In the genomic region with DNA sequence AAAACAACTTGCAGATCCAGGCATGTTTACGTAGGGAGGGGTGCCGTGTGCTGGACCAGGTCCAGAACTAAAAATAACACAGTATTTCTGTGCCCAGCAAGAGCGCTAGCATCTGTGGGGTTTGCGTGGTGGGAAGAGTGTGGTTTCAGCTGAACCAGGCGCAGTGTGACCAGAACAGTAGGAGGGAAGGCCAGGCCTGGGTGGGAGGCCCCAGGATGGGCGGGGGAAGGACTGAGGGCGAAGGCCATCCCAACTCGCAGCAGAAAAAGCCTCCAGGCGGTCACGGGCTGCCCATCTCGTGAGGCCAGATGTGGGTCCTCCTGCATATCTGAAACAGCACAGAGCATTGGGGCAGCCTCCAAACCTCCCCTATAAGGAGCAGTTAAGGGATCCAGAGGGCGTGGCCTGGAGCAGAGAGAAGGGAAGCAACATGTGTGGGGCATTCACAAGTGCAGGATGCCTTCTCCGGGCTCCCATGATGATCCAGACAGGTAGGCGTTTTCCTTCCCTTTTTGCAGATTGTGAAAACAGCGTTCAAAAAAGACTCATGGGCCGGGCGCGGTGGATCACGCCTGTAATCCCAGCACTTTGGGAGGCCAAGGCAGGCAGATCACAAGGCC, we compare ENCODE assay signal across 7 cellular contexts. TPM values are rescaled to one million over a fixed set of nuclear protein-coding genes. Genes with fewer than 3 reads are reported as not detected.
DNase-seq lines count a peak whose midpoint lies in the region; ATAC-seq and TF ChIP-seq lines count a peak whose summit lies in the region.

No MANE protein-coding gene starts in this region.

- ATAC-seq in left lobe of liver = peak; percentile 59

- no peak for TF ChIP-seq CTCF in LNCaP clone FGC (IDR thresholded peaks at IDR 0.05; ENCODE audit: control insufficient read depth, extremely low read depth, insufficient read depth)
- TF ChIP-seq CTCF in astrocyte of the spinal cord (IDR thresholded peaks at IDR 0.05; ENCODE audit: low read depth, low read length) = no peak

- H3K4me1 ChIP-seq in thymus (ENCODE audit: control insufficient read depth, insufficient read depth, low read length) = peaks cover 6% of the 10 kb centered on the region

- no peak overlapping the region for H3K4me3 ChIP-seq in LNCaP clone FGC (ENCODE audit: low read depth, low read length)
- no peak overlapping the region for H3K4me3 ChIP-seq in astrocyte of the spinal cord (ENCODE audit: low read depth, low read length)
- H3K4me3 ChIP-seq in thymus (ENCODE audit: low read length) = no peak overlapping the region

- peak overlapping the region; percentile 15 for H3K27ac ChIP-seq in thymus (ENCODE audit: low read depth)

- no peaks in the 10 kb centered on the region for H3K36me3 ChIP-seq in thymus (ENCODE audit: control insufficient read depth, insufficient read depth)

- DNase-seq in LNCaP clone FGC (ENCODE audit: low read depth) = peak; percentile 34
- DNase-seq in astrocyte of the spinal cord (ENCODE audit: low read depth, low spot score) = peak; percentile 79
- DNase-seq in left lobe of liver (ENCODE audit: low spot score) = peak; percentile 79
- no peak for DNase-seq in cerebellum (ENCODE audit: low spot score)
- DNase-seq in T-helper 2 cell = no peak
- DNase-seq in NK-92 treated with Interleukin-12 subunit alpha and Interleukin-12 subunit beta, amount 100 ng/mL, for 24 hours (lab: John Stamatoyannopoulos, UW) = no peak

- WGBS in thymus = 72% methylated on average over 19 of the region's 19 CpGs

- no peaks in the 10 kb centered on the region for H3K27me3 ChIP-seq in thymus (ENCODE audit: control insufficient read depth, insufficient read depth)

- in situ Hi-C loops in astrocyte of the spinal cord (cut with HindIII; ENCODE audit: low sequenced_read_pairs) = no loop called here

- no peaks in the 10 kb centered on the region for H3K9me3 ChIP-seq in thymus (ENCODE audit: control insufficient read depth)

RNA-seq across cellular contexts. Expression of gene CD9, which starts 17.8 kb away (rescaled TPM):
- total RNA-seq in left lobe of liver (21.2 TPM), cerebellum (30.5 TPM)
- polyA plus RNA-seq in thymus = 198 TPM

RNA-seq across cellular contexts. Expression of gene VWF, which starts 57.9 kb away (rescaled TPM):
- total RNA-seq in left lobe of liver (6.4 TPM), cerebellum (23.2 TPM)
- 33.8 TPM for polyA plus RNA-seq in thymus

Comparison
In these comparisons a context has a peak if more than half of its experiments do, and no peak if none do; other contexts are left out.
1. DNase-seq: peak in LNCaP clone FGC (single experiment), astrocyte of the spinal cord (single experiment) and left lobe of liver (single experiment); none in cerebellum (single experiment), T-helper 2 cell (0 of 5) and NK-92 treated with Interleukin-12 subunit alpha and Interleukin-12 subunit beta, amount 100 ng/mL, for 24 hours (single experiment).